8 cellular contexts compared by ENCODE assay signal in the genomic region with DNA sequence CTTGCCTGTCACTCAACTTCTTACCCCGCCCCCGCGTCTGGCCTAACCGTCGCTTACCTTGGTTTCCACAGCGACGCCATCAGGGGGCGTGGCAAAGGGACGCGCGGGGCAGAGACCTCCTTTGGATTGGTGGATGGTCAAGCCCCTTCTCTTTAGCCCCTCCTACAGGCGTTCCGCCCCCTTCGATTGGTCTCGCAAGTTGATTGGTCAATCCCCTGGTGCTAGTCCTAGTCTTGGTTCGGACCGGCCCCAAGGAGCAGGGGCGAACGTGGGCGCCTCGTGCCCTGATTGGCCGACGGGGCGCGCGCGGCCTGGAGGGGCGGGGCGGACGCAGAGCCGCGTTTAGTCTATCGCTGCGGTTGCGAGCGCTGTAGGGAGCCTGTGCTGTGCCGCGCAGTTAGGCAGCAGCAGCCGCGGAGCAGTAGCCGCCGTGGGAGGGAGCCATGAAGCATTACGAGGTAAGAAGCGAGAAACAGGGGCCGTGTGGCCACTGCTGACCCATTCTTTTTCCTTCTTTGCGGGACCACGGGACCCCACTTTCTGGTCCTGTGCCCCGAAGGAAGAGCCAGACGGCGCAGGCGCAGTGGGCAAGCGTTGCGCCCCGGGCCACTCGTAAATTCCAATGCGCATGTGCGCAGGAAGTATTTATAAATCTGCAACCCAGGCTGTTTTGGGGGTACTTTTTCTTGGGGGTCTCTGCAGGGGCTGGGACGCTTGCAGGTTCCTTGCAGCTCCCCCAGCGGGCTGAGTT. TPM values are rescaled to one million over a fixed set of nuclear protein-coding genes. Genes with fewer than 3 reads are reported as not detected.
A peak's percentile ranks its signal among the peaks of the same experiment; 100 is the strongest.
DNase-seq lines count a peak whose midpoint lies in the region; ATAC-seq lines count a peak whose summit lies in the region.

TSS of gene TECR (plus strand) at position 341 of the 751 bp plus-strand sequence. CDS start at position 444, 103 bp downstream.

- peak within 1 kb of the TSS; percentile 82 to 99 (median 98) for H3K27ac Mint-ChIP-seq in IgD-negative memory B cell

- H3K9me3 Mint-ChIP-seq in IgD-negative memory B cell, result no peaks in the 10 kb centered on the region

- H3K27me3 ChIP-seq in mononuclear cell (ENCODE audit: insufficient read depth, low read length), result no peaks in the 10 kb centered on the region

- H3K36me3 Mint-ChIP-seq in IgD-negative memory B cell, result peaks cover 2% of the 10 kb centered on the region

- H3K4me1 ChIP-seq in mononuclear cell (ENCODE audit: insufficient read depth, low read length), result peaks cover 37% of the 10 kb centered on the region

- DNase-seq in DMS 273 treated with DMSO at 0.1 percent for 48 hours (lab: John Stamatoyannopoulos, UW) (peak; percentile 99), OCI-M2 (lab: John Stamatoyannopoulos, UW; ENCODE audit: unreplicated experiment) (peak; percentile 100), activated T-cell treated with anti-CD3 and anti-CD28 coated beads for 4 hours (peak; percentile 100), epidermal melanocyte (ENCODE audit: insufficient read length, low spot score) (peak; percentile 91)
- DNase-seq in stimulated activated CD8-positive, alpha-beta memory T cell treated with anti-CD3 and anti-CD28 coated beads, Interleukin-4, amount 100 ng/mL, for 1 hour (ENCODE audit: low read depth in 2 of 2, low spot score in 1 of 2), result peak; percentile 100

- no peaks in the 10 kb centered on the region for H3K27me3 Mint-ChIP-seq in IgD-negative memory B cell

- ATAC-seq in GM21529 (IDR thresholded peaks at IDR 0.05; ENCODE audit: unreplicated experiment), result peak; percentile 95

- H3K9me3 ChIP-seq in mononuclear cell (ENCODE audit: low read depth, low read length), result no peaks in the 10 kb centered on the region

- H3K4me3 Mint-ChIP-seq in IgD-negative memory B cell, result peak within 1 kb of the TSS; percentile 93 to 99 (median 97)

- peaks cover 5 to 17% (median 14%) of the 10 kb centered on the region in 3 donors for H3K4me1 Mint-ChIP-seq in IgD-negative memory B cell

- H3K4me3 ChIP-seq in mononuclear cell (ENCODE audit: low read length), result peak within 1 kb of the TSS; percentile 99

RNA-seq across cellular contexts. Expression of gene TECR, which starts in this region (rescaled TPM):
- polyA plus RNA-seq in IgD-negative memory B cell, result 145 TPM
- total RNA-seq in mononuclear cell, result 28.9 TPM

Comparison
In these comparisons a context has a peak if more than half of its experiments do, and no peak if none do; other contexts are left out.
1. Peak in every context shown above with its lines: DNase-seq, ATAC-seq and H3K4me3 ChIP-seq.